In the genomic region with DNA sequence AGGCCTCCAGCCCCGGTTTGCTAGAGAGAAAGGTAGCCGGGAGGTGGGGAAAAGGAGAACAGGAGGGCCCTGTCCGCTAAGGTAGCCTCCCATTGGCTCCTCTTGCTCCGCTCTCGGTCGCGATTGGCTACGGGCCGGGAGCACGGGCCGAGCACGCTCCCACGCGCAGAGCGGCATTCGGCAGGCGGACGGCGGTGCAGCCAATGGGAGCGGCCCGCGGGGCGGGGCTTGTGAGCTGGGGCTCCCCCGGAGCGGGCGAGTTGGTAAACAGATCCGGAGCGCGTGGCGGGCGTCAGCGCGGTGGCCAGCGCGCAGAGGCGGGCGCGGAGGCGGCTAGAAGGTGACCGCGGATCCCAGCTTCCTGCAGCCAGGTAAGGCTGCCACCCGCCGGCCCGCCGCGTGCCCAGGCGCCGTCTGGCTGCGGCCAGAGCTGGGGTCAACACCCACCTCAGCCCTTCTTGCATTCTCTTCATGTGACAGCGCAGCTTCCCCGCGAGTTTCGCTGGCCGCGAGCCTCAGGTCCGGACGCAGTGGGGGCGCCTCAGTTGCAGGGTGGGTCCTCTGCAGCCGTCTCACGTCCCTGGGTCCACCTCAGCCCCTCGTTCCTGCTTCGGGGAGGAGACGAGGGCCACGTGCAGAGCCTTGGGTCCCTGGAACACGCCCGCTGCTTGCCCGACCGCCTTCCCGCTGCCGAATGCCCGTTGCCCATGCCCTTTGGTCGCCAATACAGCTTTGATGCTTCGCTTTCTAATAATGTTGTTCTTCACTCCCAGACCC, we compare ENCODE assay signal across 8 cellular contexts. TPM values are rescaled to one million over a fixed set of nuclear protein-coding genes. Genes with fewer than 3 reads are reported as not detected.
DNase-seq lines count a peak whose midpoint lies in the region; ATAC-seq and TF ChIP-seq lines count a peak whose summit lies in the region.

A gene (plus strand): TSS at position 266 of the 777 bp plus-strand sequence. CDS start 21,092 bp downstream, outside the sequence.

- peak within 1 kb of the TSS; percentile 30 for H4K91ac ChIP-seq in H9 (ENCODE audit: insufficient read length, low read depth, low read length)

- DNase-seq in H9 (peak; percentile 100), M059J (ENCODE audit: low read depth) (peak; percentile 100), SHP77 (lab: John Stamatoyannopoulos, UW) (peak; percentile 98 to 99), fibroblast of mammary gland (ENCODE audit: low read depth) (peak; percentile 99)
- DNase-seq in activated T-helper 9 cell treated with anti-CD3 and anti-CD28 coated beads, Interleukin-2, amount 50 U/mL, for 16 hours (ENCODE audit: low read depth) = peak; percentile 98
- DNase-seq in naive thymus-derived CD4-positive, alpha-beta T cell = peak in 8 of 9 donors; percentile 99 to 100 (median 100)

- H3K79me1 ChIP-seq in H9 (ENCODE audit: insufficient read depth, low read depth, low read length, poor library complexity, severe bottlenecking) = no peaks in the 10 kb centered on the region

- H2BK15ac ChIP-seq in H9 (ENCODE audit: low read depth, low read length) = no peak within 1 kb of the TSS

- WGBS in H9 (ENCODE audit: extremely low coverage, insufficient read length, low lambda C conversion rate) = no CpG with 5 or more reads among the region's 73 CpGs

- H3K79me2 ChIP-seq in DOHH2 (ENCODE audit: control insufficient read depth, low read length) = peaks cover 41% of the 10 kb centered on the region
- H3K79me2 ChIP-seq in H9 (ENCODE audit: insufficient read depth, low read length) = no peaks in the 10 kb centered on the region

- H3K27ac ChIP-seq in DOHH2 (ENCODE audit: low read depth, low read length) = peak within 1 kb of the TSS; percentile 90
- H3K27ac ChIP-seq in H9 (ENCODE audit: insufficient read length, low read depth, low read length) = peak within 1 kb of the TSS; percentile 58
- H3K27ac ChIP-seq in naive thymus-derived CD4-positive, alpha-beta T cell (ENCODE audit: low read depth, low read length) = peak within 1 kb of the TSS; percentile 87

- peak within 1 kb of the TSS; percentile 81 for H3K18ac ChIP-seq in H9 (ENCODE audit: insufficient read length, low read depth, low read length)

- peaks cover 4 to 5% (median 5%) of the 10 kb centered on the region in 3 experiments; a peak in 6 of 7 replicates for H3K36me3 Mint-ChIP-seq in H9 (ENCODE audit: insufficient read depth in 1 of 3, low read depth in 3 of 3)
- peaks cover 4 to 9% (median 4%) of the 10 kb centered on the region in 5 donors for H3K36me3 Mint-ChIP-seq in naive thymus-derived CD4-positive, alpha-beta T cell
- H3K36me3 Mint-ChIP-seq in stimulated activated memory B cell treated with anti-CD40 and anti-IgM and Interleukin-4, amounts not matched to agents 10 μg/mL and 1 μg/mL and 100 μg/mL, for 72 hours = peaks cover 12% of the 10 kb centered on the region

- CTCF ChIA-PET in naive thymus-derived CD4-positive, alpha-beta T cell (lab: Charles Lee) = interaction anchor here (0.8 to 1.0 kb wide), 2 partner anchors 114 to 127 kb away, joined by 3 read pairs; no protein-coding TSS in a partner anchor

- H3K23ac ChIP-seq in H9 (ENCODE audit: insufficient read length, low read depth, low read length) = no peak within 1 kb of the TSS

- peaks cover 38% of the 10 kb centered on the region for H3K4me1 ChIP-seq in DOHH2 (ENCODE audit: control insufficient read depth, low read length)
- H3K4me1 ChIP-seq in H9 (ENCODE audit: insufficient read depth, low read length) = peaks cover 8% of the 10 kb centered on the region
- peaks cover 15 to 34% of the 10 kb centered on the region in 2 donors for H3K4me1 ChIP-seq in naive thymus-derived CD4-positive, alpha-beta T cell (ENCODE audit: control insufficient read depth in 2 of 2, insufficient read depth in 2 of 2, low read length in 2 of 2)

- TF ChIP-seq CTCF in DOHH2 (IDR thresholded peaks at IDR 0.05; ENCODE audit: low read depth, low read length, poor library complexity, severe bottlenecking) (no peak), H9 (conservative IDR thresholded peaks at IDR 0.05) (no peak), fibroblast of mammary gland (conservative IDR thresholded peaks at IDR 0.05; ENCODE audit: control insufficient read depth, insufficient read depth, low read depth, low read length) (no peak)

- POLR2A ChIA-PET in naive thymus-derived CD4-positive, alpha-beta T cell (lab: Charles Lee) = interaction anchor here (0.5 to 4.3 kb wide), 17 partner anchors 9 to 532 kb away, joined by 3 to 46 read pairs (median 4); a partner anchor contains a TSS

- no peak within 1 kb of the TSS for H2BK20ac ChIP-seq in H9 (ENCODE audit: low read depth, low read length, poor library complexity, severe bottlenecking)

- H3K56ac ChIP-seq in H9 (ENCODE audit: insufficient read length, low read depth, low read length) = no peak within 1 kb of the TSS

- H3K4me2 ChIP-seq in DOHH2 (ENCODE audit: low read length) = peak within 1 kb of the TSS; percentile 91
- peak within 1 kb of the TSS; percentile 68 for H3K4me2 ChIP-seq in H9 (ENCODE audit: insufficient read depth, insufficient read length, low read length)

- no peak within 1 kb of the TSS for H2BK12ac ChIP-seq in H9 (ENCODE audit: insufficient read length, low read depth, low read length)

- no peaks in the 10 kb centered on the region for H3K36me3 ChIP-seq in DOHH2 (ENCODE audit: control insufficient read depth, low read length)
- no peaks in the 10 kb centered on the region for H3K36me3 ChIP-seq in naive thymus-derived CD4-positive, alpha-beta T cell (ENCODE audit: control insufficient read depth in 2 of 3, insufficient read depth in 3 of 3, low read length in 3 of 3)

- intact Hi-C loops in naive thymus-derived CD4-positive, alpha-beta T cell (cut with micrococcal nuclease) = loop anchor here (1.0 to 10.0 kb wide), 16 partner anchors 47 to 1163 kb away; a partner anchor contains a TSS

- H3K9me3 Mint-ChIP-seq in H9 = peaks cover 0 to 5% of the 10 kb centered on the region in 2 experiments; a peak in 3 of 5 replicates
- peaks cover 2 to 13% (median 4%) of the 10 kb centered on the region in 11 donors for H3K9me3 Mint-ChIP-seq in naive thymus-derived CD4-positive, alpha-beta T cell
- peaks cover 4% of the 10 kb centered on the region for H3K9me3 Mint-ChIP-seq in stimulated activated memory B cell treated with anti-CD40 and anti-IgM and Interleukin-4, amounts not matched to agents 10 μg/mL and 1 μg/mL and 100 μg/mL, for 72 hours

- no peak within 1 kb of the TSS for H3T11ph ChIP-seq in H9 (ENCODE audit: low read length)

- no peak within 1 kb of the TSS for H3K4ac ChIP-seq in H9 (ENCODE audit: low read depth, low read length)

- H3K4me3 Mint-ChIP-seq in H9 = peak within 1 kb of the TSS; percentile 79 to 82
- peak within 1 kb of the TSS; percentile 85 to 94 (median 92) for H3K4me3 Mint-ChIP-seq in naive thymus-derived CD4-positive, alpha-beta T cell
- peak within 1 kb of the TSS; percentile 97 for H3K4me3 Mint-ChIP-seq in stimulated activated memory B cell treated with anti-CD40 and anti-IgM and Interleukin-4, amounts not matched to agents 10 μg/mL and 1 μg/mL and 100 μg/mL, for 72 hours

- H3K27me3 Mint-ChIP-seq in H9 (ENCODE audit: low read depth) = peaks cover 9% of the 10 kb centered on the region
- H3K27me3 Mint-ChIP-seq in naive thymus-derived CD4-positive, alpha-beta T cell = no peaks in the 10 kb centered on the region
- H3K27me3 Mint-ChIP-seq in stimulated activated memory B cell treated with anti-CD40 and anti-IgM and Interleukin-4, amounts not matched to agents 10 μg/mL and 1 μg/mL and 100 μg/mL, for 72 hours = no peaks in the 10 kb centered on the region

- H3K27me3 ChIP-seq in DOHH2 (ENCODE audit: control insufficient read depth, low read length) (no peaks in the 10 kb centered on the region), H9 (ENCODE audit: insufficient read depth, low read length) (no peaks in the 10 kb centered on the region)
- H3K27me3 ChIP-seq in naive thymus-derived CD4-positive, alpha-beta T cell (ENCODE audit: control insufficient read depth in 2 of 2, insufficient read depth in 2 of 2, low read length in 2 of 2) = no peaks in the 10 kb centered on the region

- H3K14ac ChIP-seq in H9 (ENCODE audit: insufficient read depth, low read length) = peak within 1 kb of the TSS; percentile 89

- no peak within 1 kb of the TSS for H4K5ac ChIP-seq in H9 (ENCODE audit: insufficient read length, low read depth, low read length)

- H4K20me1 ChIP-seq in DOHH2 (ENCODE audit: control insufficient read depth, insufficient read depth, low read depth, low read length) (no peaks in the 10 kb centered on the region), H9 (ENCODE audit: control insufficient read depth, insufficient read depth, insufficient read length) (no peaks in the 10 kb centered on the region)

- H4K8ac ChIP-seq in H9 (replicated peaks; ENCODE audit: insufficient read length, low read depth, low read length) = no peak within 1 kb of the TSS

- H3K23me2 ChIP-seq in H9 (ENCODE audit: insufficient read length, low read depth, low read length, poor library complexity, severe bottlenecking) = peaks cover 11% of the 10 kb centered on the region

- peaks cover 47 to 49% of the 10 kb centered on the region in 2 experiments for H3K4me1 Mint-ChIP-seq in H9
- peaks cover 43 to 67% (median 50%) of the 10 kb centered on the region in 7 donors for H3K4me1 Mint-ChIP-seq in naive thymus-derived CD4-positive, alpha-beta T cell
- H3K4me1 Mint-ChIP-seq in stimulated activated memory B cell treated with anti-CD40 and anti-IgM and Interleukin-4, amounts not matched to agents 10 μg/mL and 1 μg/mL and 100 μg/mL, for 72 hours = peaks cover 57% of the 10 kb centered on the region

- H3F3A ChIP-seq in DOHH2 (ENCODE audit: control insufficient read depth, insufficient read depth) = no peaks in the 10 kb centered on the region

- peak; percentile 95 for ATAC-seq in naive thymus-derived CD4-positive, alpha-beta T cell
- peak; percentile 99 for ATAC-seq in stimulated activated memory B cell treated with anti-CD40 and anti-IgM and Interleukin-4, amounts not matched to agents 10 μg/mL and 1 μg/mL and 100 μg/mL, for 72 hours

- H3K9me2 ChIP-seq in DOHH2 (replicated peaks; ENCODE audit: control insufficient read depth, low read length) = no peaks in the 10 kb centered on the region

- H3K9ac ChIP-seq in H9 (ENCODE audit: extremely low read depth, insufficient read length, low read length) = peak within 1 kb of the TSS; percentile 72

- no peak within 1 kb of the TSS for H2AFZ ChIP-seq in H9 (ENCODE audit: low read length)

- H2BK120ac ChIP-seq in H9 (ENCODE audit: low read depth, low read length, poor library complexity, severe bottlenecking) = no peak within 1 kb of the TSS

- H2AK5ac ChIP-seq in H9 (ENCODE audit: insufficient read length, low read length) = no peak within 1 kb of the TSS

- H2BK5ac ChIP-seq in H9 (ENCODE audit: insufficient read length, low read length) = no peak within 1 kb of the TSS

- peak within 1 kb of the TSS; percentile 74 to 95 (median 92); a peak in 5 of 7 replicates for H3K27ac Mint-ChIP-seq in H9
- peak within 1 kb of the TSS; percentile 94 to 98 (median 97) for H3K27ac Mint-ChIP-seq in naive thymus-derived CD4-positive, alpha-beta T cell
- peak within 1 kb of the TSS; percentile 100 for H3K27ac Mint-ChIP-seq in stimulated activated memory B cell treated with anti-CD40 and anti-IgM and Interleukin-4, amounts not matched to agents 10 μg/mL and 1 μg/mL and 100 μg/mL, for 72 hours

- peak within 1 kb of the TSS; percentile 82 for H3K4me3 ChIP-seq in DOHH2 (ENCODE audit: low read length)
- H3K4me3 ChIP-seq in fibroblast of mammary gland (ENCODE audit: control insufficient read depth, low read depth, low read length) = peak within 1 kb of the TSS; percentile 70
- peak within 1 kb of the TSS; percentile 84 for H3K4me3 ChIP-seq in naive thymus-derived CD4-positive, alpha-beta T cell (ENCODE audit: low read length)

- H3K9me3 ChIP-seq in DOHH2 (ENCODE audit: control insufficient read depth, insufficient read depth, low read length) = peaks cover 4% of the 10 kb centered on the region
- H3K9me3 ChIP-seq in H9 (ENCODE audit: control insufficient read depth, low read depth, low read length) = no peaks in the 10 kb centered on the region
- H3K9me3 ChIP-seq in naive thymus-derived CD4-positive, alpha-beta T cell (ENCODE audit: control insufficient read depth in 2 of 3, low read length in 3 of 3) = peaks cover 0 to 4% (median 0%) of the 10 kb centered on the region in 3 experiments

RNA-seq across cellular contexts. Expression of the gene that starts here (rescaled TPM):
- 25.8 and 26.0 TPM in 2 replicates for total RNA-seq in H9 (2021)
- total RNA-seq in M059J (2014; rRNA removed; shearing (Covaris generic)) = 4.2 and 9.7 TPM in 2 replicates
- 10 to 100 TPM; 34.1 to 83.4 (median 67.8) TPM for total RNA-seq in naive thymus-derived CD4-positive, alpha-beta T cell
- polyA plus RNA-seq in naive thymus-derived CD4-positive, alpha-beta T cell = 10 to 100 TPM; 45.9 to 66.3 TPM

Comparison
In these comparisons a context has a peak if more than half of its experiments do, and no peak if none do; other contexts are left out.
1. Peak in every context shown above with its lines: DNase-seq, ATAC-seq, H3K4me3 ChIP-seq and H3K27ac ChIP-seq.